In the genomic region with DNA sequence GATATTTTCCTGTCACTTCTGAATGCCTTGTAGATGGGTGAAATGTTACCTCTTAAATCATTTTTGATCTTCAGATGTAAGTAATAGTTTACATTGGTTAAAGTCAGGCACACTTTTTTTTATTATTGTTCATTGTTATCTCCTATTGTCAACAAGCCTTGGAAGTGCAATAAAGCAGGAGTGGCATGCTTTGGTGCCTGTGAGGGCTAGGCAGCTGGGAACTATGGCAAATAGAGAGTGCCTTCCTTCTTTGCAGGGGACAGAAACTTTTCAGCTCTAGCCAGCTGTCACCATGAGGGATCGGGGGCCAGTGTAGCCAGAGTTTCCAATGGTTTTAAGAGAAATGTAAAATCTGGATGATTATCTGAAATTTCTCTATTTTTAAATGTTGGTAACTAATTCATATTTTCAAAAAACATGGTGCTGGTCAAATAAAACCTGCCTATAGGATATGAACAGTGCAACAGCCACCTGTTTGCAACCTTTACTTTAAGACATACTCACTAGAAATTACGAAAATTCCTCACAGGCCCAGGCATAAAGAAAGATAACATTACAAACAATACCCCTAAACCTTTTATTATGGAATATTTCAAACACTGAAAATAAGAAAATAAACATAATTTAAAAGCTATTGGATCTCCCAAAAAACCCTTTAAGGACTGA, we compare ENCODE assay signal across 23 cellular contexts. TPM values are rescaled to one million over a fixed set of nuclear protein-coding genes. Genes with fewer than 3 reads are reported as not detected.
A peak's percentile ranks its signal among the peaks of the same experiment; 100 is the strongest.
DNase-seq lines count a peak whose midpoint lies in the region; FAIRE-seq and TF ChIP-seq lines count a peak whose summit lies in the region.
"Had no signal": no experiment of that assay in that cellular context is flagged by ENCODE, and none has a peak within 500 bp of the region (broad histone marks: within the 10 kb centered on the region; RNA-seq: fewer than 3 reads in every experiment).

No MANE protein-coding gene starts in this region.

- H2BK120ac ChIP-seq in mesendoderm (ENCODE audit: low read depth, low read length) = no peak overlapping the region

- H2AK5ac ChIP-seq in mesendoderm (ENCODE audit: low read length) = no peak overlapping the region

- TF ChIP-seq CTCF in HEK293 (tag by site-specific recombination; IDR thresholded peaks at IDR 0.05) (no peak), colonic mucosa (IDR thresholded peaks at IDR 0.05) (no peak), GM10248 (IDR thresholded peaks at IDR 0.05; ENCODE audit: control extremely low read depth, extremely low read depth, low read depth, missing control alignments) (no peak)

- no peak overlapping the region for H3K4me2 ChIP-seq in mesendoderm (ENCODE audit: low read length)

- H3K9ac ChIP-seq in colonic mucosa (ENCODE audit: low read depth in 2 of 2, low read length in 2 of 2) (no peak overlapping the region), mucosa of rectum (ENCODE audit: low read depth in 1 of 2, low read length in 2 of 2) (peak overlapping the region in 1 of 2 donors; percentile 26), mesendoderm (ENCODE audit: low read length) (no peak overlapping the region)
- H3K9ac ChIP-seq: GM23248 had no signal

- H3K4ac ChIP-seq in mesendoderm (ENCODE audit: low read depth, low read length) = no peak overlapping the region

- H3K27ac ChIP-seq in HEK293 (ENCODE audit: extremely low read depth, low read depth, low read length) (no peak overlapping the region), colonic mucosa (peak overlapping the region; percentile 30), mucosa of rectum (ENCODE audit: low read depth in 2 of 2, low read length in 2 of 2) (peak overlapping the region; percentile 35 to 65), mesendoderm (ENCODE audit: low read depth, low read length) (no peak overlapping the region)
- H3K27ac ChIP-seq: GM23248 had no signal

- no peak overlapping the region for H3K56ac ChIP-seq in mesendoderm (ENCODE audit: low read length)

- H2BK5ac ChIP-seq in mesendoderm (ENCODE audit: low read length) = no peak overlapping the region

- H3K27me3 ChIP-seq in colonic mucosa = no peaks in the 10 kb centered on the region
- H3K27me3 ChIP-seq in mucosa of rectum (ENCODE audit: control insufficient read depth in 2 of 2, insufficient read depth in 2 of 2, low read length in 2 of 2) = peaks cover 0 to 10% of the 10 kb centered on the region in 2 donors
- H3K27me3 ChIP-seq in mesendoderm (ENCODE audit: insufficient read depth, low read length, poor library complexity) = peaks cover 2% of the 10 kb centered on the region

- no peak overlapping the region for H3K4me3 ChIP-seq in HEK293 (ENCODE audit: low read depth, low read length)
- no peak overlapping the region for H3K4me3 ChIP-seq in colonic mucosa
- H3K4me3 ChIP-seq in mucosa of rectum (ENCODE audit: low read length in 2 of 2) = no peak overlapping the region
- H3K4me3 ChIP-seq in mesendoderm (ENCODE audit: low read length) = no peak overlapping the region
- H3K4me3 ChIP-seq: GM23248 had no signal

- no peak overlapping the region for H2BK15ac ChIP-seq in mesendoderm (replicated peaks; ENCODE audit: low read depth)

- H3K4me1 ChIP-seq in HEK293 (ENCODE audit: control insufficient read depth, insufficient read depth, low read length) (no peaks in the 10 kb centered on the region), colonic mucosa (no peaks in the 10 kb centered on the region), mucosa of rectum (ENCODE audit: control insufficient read depth in 2 of 2, insufficient read depth in 2 of 2, low read length in 2 of 2) (peaks cover 6 to 15% of the 10 kb centered on the region in 2 donors), mesendoderm (ENCODE audit: control insufficient read depth, low read depth, low read length) (no peaks in the 10 kb centered on the region)
- H3K4me1 ChIP-seq: BE2C had no signal

- CTCF ChIA-PET in HEK293 (lab: Yijun Ruan, JAX) = interaction anchor here (0.6 kb wide), 1 partner anchor 103 kb away, joined by 3 read pairs; no protein-coding TSS in a partner anchor
- CTCF ChIA-PET in GM10248 (lab: Yijun Ruan, JAX) = interaction anchor here (1.2 kb wide), 2 partner anchors 13 to 37 kb away, joined by 3 read pairs; no protein-coding TSS in a partner anchor

- H3K23ac ChIP-seq in mesendoderm (ENCODE audit: low read length) = no peak overlapping the region

- intact Hi-C loops in colonic mucosa (cut with DNase I) = no loop called here

- POLR2A ChIA-PET in HEK293 (lab: Yijun Ruan, JAX) = no interaction called here
- POLR2A ChIA-PET in GM10248 (lab: Yijun Ruan, JAX) = no interaction called here

- H4K8ac ChIP-seq in mesendoderm (ENCODE audit: low read depth, low read length) = no peak overlapping the region

- no peak for FAIRE-seq in HTR-8/SVneo (lab: Jason Lieb, UNC)
- FAIRE-seq: A204.1, G401.6, GM12892, GM18507, H54, HepG2 had no signal

- H3K9me3 ChIP-seq in HEK293 (ENCODE audit: control insufficient read depth, insufficient read depth, low read depth, low read length) (no peaks in the 10 kb centered on the region), colonic mucosa (no peaks in the 10 kb centered on the region), mucosa of rectum (ENCODE audit: control insufficient read depth in 2 of 2, low read length in 2 of 2) (no peaks in the 10 kb centered on the region)
- H3K9me3 ChIP-seq: BE2C had no signal

- H3K36me3 ChIP-seq in HEK293 (ENCODE audit: control insufficient read depth in 2 of 2, insufficient read depth in 1 of 2, low read length in 2 of 2) (no peaks in the 10 kb centered on the region), colonic mucosa (no peaks in the 10 kb centered on the region), mucosa of rectum (ENCODE audit: control insufficient read depth in 2 of 2, insufficient read depth in 2 of 2, low read length in 2 of 2) (no peaks in the 10 kb centered on the region), mesendoderm (ENCODE audit: control insufficient read depth, insufficient read depth, low read length) (no peaks in the 10 kb centered on the region)
- H3K36me3 ChIP-seq: BE2C had no signal

- H3K79me1 ChIP-seq in mesendoderm (ENCODE audit: low read length) = no peaks in the 10 kb centered on the region

- no CpG with 5 or more reads among the region's 2 CpGs for WGBS in mesendoderm (ENCODE audit: extremely low coverage, insufficient coverage, low lambda C conversion rate)

- DNase-seq in colonic mucosa (peak; percentile 64), HTR-8/SVneo (ENCODE audit: insufficient read length, low spot score) (no peak), GM10248 (ENCODE audit: extremely low spot score) (no peak), mesendoderm (no peak)
- DNase-seq: ACHN; BE2C; C1 segment of cervical spinal cord; CD4-positive, CD25-positive, alpha-beta regulatory T cell; CD8-positive, alpha-beta memory T cell; COR-L47; DMS 273 treated with DMSO at 0.1 percent for 48 hours; DMS53; GM23248; HCEC 1CT; HFFc6 had no signal

- no peak overlapping the region for H3K18ac ChIP-seq in mesendoderm (ENCODE audit: low read length)

- no peak overlapping the region for H4K5ac ChIP-seq in mesendoderm (ENCODE audit: low read length)

- H3K79me2 ChIP-seq in mesendoderm (ENCODE audit: control insufficient read depth, insufficient read depth, low read length) = no peaks in the 10 kb centered on the region

TF ChIP-seq in HEK293, 187 proteins besides CTCF, POLR2A, EP300 and RAD21:
- TF ChIP-seq SCRT2 (tag by site-specific recombination; IDR thresholded peaks at IDR 0.05) = peak; percentile 63; the same call in 1 of the 2 replicates
- TF ChIP-seq, protein P1, sequence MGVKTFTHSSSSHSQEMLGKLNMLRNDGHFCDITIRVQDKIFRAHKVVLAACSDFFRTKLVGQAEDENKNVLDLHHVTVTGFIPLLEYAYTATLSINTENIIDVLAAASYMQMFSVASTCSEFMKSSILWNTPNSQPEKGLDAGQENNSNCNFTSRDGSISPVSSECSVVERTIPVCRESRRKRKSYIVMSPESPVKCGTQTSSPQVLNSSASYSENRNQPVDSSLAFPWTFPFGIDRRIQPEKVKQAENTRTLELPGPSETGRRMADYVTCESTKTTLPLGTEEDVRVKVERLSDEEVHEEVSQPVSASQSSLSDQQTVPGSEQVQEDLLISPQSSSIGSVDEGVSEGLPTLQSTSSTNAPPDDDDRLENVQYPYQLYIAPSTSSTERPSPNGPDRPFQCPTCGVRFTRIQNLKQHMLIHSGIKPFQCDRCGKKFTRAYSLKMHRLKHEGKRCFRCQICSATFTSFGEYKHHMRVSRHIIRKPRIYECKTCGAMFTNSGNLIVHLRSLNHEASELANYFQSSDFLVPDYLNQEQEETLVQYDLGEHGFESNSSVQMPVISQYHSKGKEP (tag by site-specific recombination; IDR thresholded peaks at IDR 0.05) = no peak
- TF ChIP-seq, protein P2, sequence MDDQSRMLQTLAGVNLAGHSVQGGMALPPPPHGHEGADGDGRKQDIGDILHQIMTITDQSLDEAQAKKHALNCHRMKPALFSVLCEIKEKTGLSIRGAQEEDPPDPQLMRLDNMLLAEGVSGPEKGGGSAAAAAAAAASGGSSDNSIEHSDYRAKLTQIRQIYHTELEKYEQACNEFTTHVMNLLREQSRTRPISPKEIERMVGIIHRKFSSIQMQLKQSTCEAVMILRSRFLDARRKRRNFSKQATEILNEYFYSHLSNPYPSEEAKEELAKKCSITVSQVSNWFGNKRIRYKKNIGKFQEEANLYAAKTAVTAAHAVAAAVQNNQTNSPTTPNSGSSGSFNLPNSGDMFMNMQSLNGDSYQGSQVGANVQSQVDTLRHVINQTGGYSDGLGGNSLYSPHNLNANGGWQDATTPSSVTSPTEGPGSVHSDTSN (CRISPR knock-in tag; IDR thresholded peaks at IDR 0.05) = no peak

RNA-seq across cellular contexts. Expression of gene SELENOK, which starts 9.1 kb away (rescaled TPM):
- 10 to 100 TPM; 46.0 to 52.9 TPM for total RNA-seq in colonic mucosa
- 52.9 TPM for polyA plus RNA-seq in mesendoderm (2013, experiment 1 of 2)
- polyA plus RNA-seq in mesendoderm (2013, experiment 2 of 2) = 52.7 TPM

RNA-seq across cellular contexts. Expression of gene ACTR8, which starts 18.8 kb away (rescaled TPM):
- total RNA-seq in colonic mucosa = 10 to 100 TPM; 31.4 to 35.0 TPM
- polyA plus RNA-seq in mesendoderm (2013, experiment 1 of 2) = 11.6 TPM
- 11.4 TPM for polyA plus RNA-seq in mesendoderm (2013, experiment 2 of 2)

RNA-seq across cellular contexts. Expression of gene IL17RB, which starts 54.4 kb away (rescaled TPM):
- total RNA-seq in colonic mucosa = 10 to 100 TPM; 18.6 to 25.7 TPM
- 2.6 TPM for polyA plus RNA-seq in mesendoderm (2013, experiment 1 of 2)
- polyA plus RNA-seq in mesendoderm (2013, experiment 2 of 2) = 2.5 TPM
- total RNA-seq: GM23248, HFFc6 had no signal

RNA-seq across cellular contexts. Expression of gene CHDH, which starts 54.6 kb away (rescaled TPM):
- 10 to 100 TPM; 41.5 to 48.6 TPM for total RNA-seq in colonic mucosa
- 2.1 TPM for polyA plus RNA-seq in mesendoderm (2013, experiment 1 of 2)
- 2.1 TPM for polyA plus RNA-seq in mesendoderm (2013, experiment 2 of 2)
- total RNA-seq: HFFc6 had no signal
- polyA plus RNA-seq: CD8-positive, alpha-beta memory T cell; GM23248 had no signal

Comparison
In these comparisons a context has a peak if more than half of its experiments do, and no peak if none do; other contexts are left out.
1. H3K27ac ChIP-seq: peak in colonic mucosa (single experiment) and mucosa of rectum (2 of 2); none in HEK293 (single experiment) and mesendoderm (single experiment).